39 cellular contexts compared by ENCODE assay signal in genomic region chr17:81188491-81188840, GRCh38. TPM values are rescaled to one million over a fixed set of nuclear protein-coding genes. Genes with fewer than 3 reads are reported as not detected.
"Had no signal": no experiment of that assay in that cellular context is flagged by ENCODE, and none has a peak within 500 bp of the region (broad histone marks: within the 10 kb centered on the region; RNA-seq: fewer than 3 reads in every experiment).

No MANE protein-coding gene starts in this region.

- H3K9me3 Mint-ChIP-seq: activated B cell treated with CpG ODN at 0.5 μM for 24 hours; activated CD4-positive, alpha-beta memory T cell treated with anti-CD3 and anti-CD28 coated beads for 36 hours; activated CD4-positive, alpha-beta T cell treated with anti-CD3 and anti-CD28 coated beads, Interleukin-2, amount 10 ng/mL, durations not matched to agents 24 days and 14 days; activated CD8-positive, alpha-beta T cell treated with anti-CD3 and anti-CD28 coated beads for 36 hours; activated naive CD4-positive, alpha-beta T cell treated with anti-CD3 and anti-CD28 coated beads for 36 hours; activated naive CD4-positive, alpha-beta T cell treated with anti-CD3 and anti-CD28 coated beads, Interleukin-2, amount 50 U/mL, for 72 hours; activated naive CD8-positive, alpha-beta T cell treated with anti-CD3 and anti-CD28 coated beads for 36 hours; activated T-cell treated with anti-CD3 and anti-CD28 coated beads, Interleukin-2, amount 50 U/mL, for 4 hours; activated T-cell treated with anti-CD3 and anti-CD28 coated beads, Interleukin-2, amount 50 U/mL, for 72 hours; activated T-helper 1 cell treated with anti-CD3 and anti-CD28 coated beads, Interleukin-12 subunit alpha, Interleukin-12 subunit beta, Interleukin-2, Interleukin-4 antibody, amounts not matched to agents 30 ng/mL and 10 ng/mL and 1 ng/mL, durations not matched to agents 14 hours and 24 hours and 36 hours; activated T-helper 17 cell treated with anti-CD3 and anti-CD28 coated beads, Interleukin-2, amount 50 U/mL, for 72 hours; central memory CD8-positive, alpha-beta T cell; T-helper 1 cell treated with Interleukin-12 subunit alpha and Interleukin-12 subunit beta and Interleukin-4 antibody, amounts not matched to agents 30 μg/mL and 1 μg/mL, for 36 hours; T-helper 2 cell treated with Interferon-gamma antibody and Interleukin-4, amounts not matched to agents 5 μg/mL and 100 μg/mL, for 36 hours had no signal

- DNase-seq: activated B cell treated with CpG ODN at 0.5 μM for 24 hours; activated CD4-positive, alpha-beta memory T cell treated with anti-CD3 and anti-CD28 coated beads for 36 hours; activated CD4-positive, alpha-beta T cell treated with anti-CD3 and anti-CD28 coated beads for 4 hours; activated CD4-positive, alpha-beta T cell treated with anti-CD3 and anti-CD28 coated beads, Interleukin-2, amount 10 ng/mL, durations not matched to agents 24 days and 14 days; activated CD4-positive, alpha-beta T cell treated with anti-CD3 and anti-CD28 coated beads, Interleukin-2, amount 50 U/mL, for 1 hour; activated CD4-positive, alpha-beta T cell treated with anti-CD3 and anti-CD28 coated beads, Interleukin-2, amount 50 U/mL, for 4 hours; activated CD4-positive, CD25-positive, alpha-beta regulatory T cell treated with anti-CD3 and anti-CD28 coated beads, Interleukin-2, amount 50 U/mL, for 72 hours; activated CD8-positive, alpha-beta memory T cell treated with anti-CD3 and anti-CD28 coated beads, Interleukin-2, amount 50 U/mL, for 4 hours; activated CD8-positive, alpha-beta T cell treated with anti-CD3 and anti-CD28 coated beads for 36 hours; activated effector memory CD4-positive, alpha-beta T cell treated with anti-CD3 and anti-CD28 coated beads, Interleukin-2, amount 50 U/mL, for 16 hours; activated gamma-delta T cell treated with Interleukin-2 at 50 U/mL for 16 hours; activated naive CD4-positive, alpha-beta T cell; activated naive CD4-positive, alpha-beta T cell treated with anti-CD3 and anti-CD28 coated beads for 36 hours; activated naive CD4-positive, alpha-beta T cell treated with anti-CD3 and anti-CD28 coated beads, Interleukin-2, amount 50 U/mL, for 16 hours; activated naive CD8-positive, alpha-beta T cell treated with anti-CD3 and anti-CD28 coated beads for 36 hours; activated T-cell treated with anti-CD3 and anti-CD28 coated beads for 4 hours; activated T-cell treated with anti-CD3 and anti-CD28 coated beads, Interleukin-2, amount 50 U/mL, for 1 hour; activated T-cell treated with anti-CD3 and anti-CD28 coated beads, Interleukin-2, amount 50 U/mL, for 4 hours; activated T-cell treated with anti-CD3 and anti-CD28 coated beads, Interleukin-2, amount 50 U/mL, for 72 hours; adrenal gland; amniotic stem cell; aorta; body of pancreas; brain microvascular endothelial cell; caudate nucleus; cerebellar nuclear complex; T-helper 1 cell; T-helper 2 cell; T-helper 9 cell had no signal

- H3K4me1 Mint-ChIP-seq: activated B cell treated with CpG ODN at 0.5 μM for 24 hours; activated CD4-positive, alpha-beta T cell treated with anti-CD3 and anti-CD28 coated beads, Interleukin-2, amount 10 ng/mL, durations not matched to agents 24 days and 14 days; activated naive CD8-positive, alpha-beta T cell treated with anti-CD3 and anti-CD28 coated beads for 36 hours; activated T-helper 17 cell treated with anti-CD3 and anti-CD28 coated beads, Interleukin-2, amount 50 U/mL, for 72 hours; central memory CD8-positive, alpha-beta T cell had no signal

- H3K4me3 ChIP-seq: adrenal gland, body of pancreas, breast epithelium had no signal

- ATAC-seq: activated CD8-positive, alpha-beta T cell treated with anti-CD3 and anti-CD28 coated beads for 36 hours; activated naive CD4-positive, alpha-beta T cell treated with anti-CD3 and anti-CD28 coated beads, Interleukin-2, amount 50 U/mL, for 72 hours; activated T-cell treated with anti-CD3 and anti-CD28 coated beads, Interleukin-2, amount 50 U/mL, for 4 hours; activated T-cell treated with anti-CD3 and anti-CD28 coated beads, Interleukin-2, amount 50 U/mL, for 72 hours; activated T-helper 17 cell treated with anti-CD3 and anti-CD28 coated beads, Interleukin-2, amount 50 U/mL, for 72 hours; body of pancreas had no signal

- H3K4me3 Mint-ChIP-seq: activated B cell treated with CpG ODN at 0.5 μM for 24 hours; activated CD4-positive, alpha-beta memory T cell treated with anti-CD3 and anti-CD28 coated beads for 36 hours; activated CD4-positive, alpha-beta T cell treated with anti-CD3 and anti-CD28 coated beads, Interleukin-2, amount 10 ng/mL, durations not matched to agents 24 days and 14 days; activated CD8-positive, alpha-beta T cell treated with anti-CD3 and anti-CD28 coated beads for 36 hours; activated naive CD4-positive, alpha-beta T cell treated with anti-CD3 and anti-CD28 coated beads for 36 hours; activated naive CD8-positive, alpha-beta T cell treated with anti-CD3 and anti-CD28 coated beads for 36 hours; activated T-cell treated with anti-CD3 and anti-CD28 coated beads, Interleukin-2, amount 50 U/mL, for 4 hours; activated T-cell treated with anti-CD3 and anti-CD28 coated beads, Interleukin-2, amount 50 U/mL, for 72 hours; activated T-helper 1 cell treated with anti-CD3 and anti-CD28 coated beads, Interleukin-12 subunit alpha, Interleukin-12 subunit beta, Interleukin-2, Interleukin-4 antibody, amounts not matched to agents 30 ng/mL and 10 ng/mL and 1 ng/mL, durations not matched to agents 14 hours and 24 hours and 36 hours; activated T-helper 17 cell treated with anti-CD3 and anti-CD28 coated beads, Interleukin-2, amount 50 U/mL, for 72 hours; central memory CD8-positive, alpha-beta T cell; T-helper 1 cell treated with Interleukin-12 subunit alpha and Interleukin-12 subunit beta and Interleukin-4 antibody, amounts not matched to agents 30 μg/mL and 1 μg/mL, for 36 hours; T-helper 2 cell treated with Interferon-gamma antibody and Interleukin-4, amounts not matched to agents 5 μg/mL and 100 μg/mL, for 36 hours had no signal

- H3K9me3 ChIP-seq: adrenal gland, body of pancreas had no signal

- H3K36me3 ChIP-seq: adrenal gland, brain microvascular endothelial cell, breast epithelium had no signal

- H3K4me1 ChIP-seq: adrenal gland, body of pancreas, breast epithelium had no signal

- H3K27ac Mint-ChIP-seq: activated B cell treated with CpG ODN at 0.5 μM for 24 hours; activated CD4-positive, alpha-beta memory T cell treated with anti-CD3 and anti-CD28 coated beads for 36 hours; activated CD4-positive, alpha-beta T cell treated with anti-CD3 and anti-CD28 coated beads, Interleukin-2, amount 10 ng/mL, durations not matched to agents 24 days and 14 days; activated CD8-positive, alpha-beta T cell treated with anti-CD3 and anti-CD28 coated beads for 36 hours; activated naive CD4-positive, alpha-beta T cell treated with anti-CD3 and anti-CD28 coated beads for 36 hours; activated naive CD8-positive, alpha-beta T cell treated with anti-CD3 and anti-CD28 coated beads for 36 hours; activated T-cell treated with anti-CD3 and anti-CD28 coated beads, Interleukin-2, amount 50 U/mL, for 72 hours; activated T-helper 1 cell treated with anti-CD3 and anti-CD28 coated beads, Interleukin-12 subunit alpha, Interleukin-12 subunit beta, Interleukin-2, Interleukin-4 antibody, amounts not matched to agents 30 ng/mL and 10 ng/mL and 1 ng/mL, durations not matched to agents 14 hours and 24 hours and 36 hours; activated T-helper 17 cell treated with anti-CD3 and anti-CD28 coated beads, Interleukin-2, amount 50 U/mL, for 72 hours; T-helper 1 cell treated with Interleukin-12 subunit alpha and Interleukin-12 subunit beta and Interleukin-4 antibody, amounts not matched to agents 30 μg/mL and 1 μg/mL, for 36 hours; T-helper 2 cell treated with Interferon-gamma antibody and Interleukin-4, amounts not matched to agents 5 μg/mL and 100 μg/mL, for 36 hours had no signal

- H3K27ac ChIP-seq: adrenal gland, body of pancreas, brain microvascular endothelial cell, breast epithelium, VCaP had no signal

- H3K27me3 Mint-ChIP-seq: activated CD4-positive, alpha-beta memory T cell treated with anti-CD3 and anti-CD28 coated beads for 36 hours; activated CD4-positive, alpha-beta T cell treated with anti-CD3 and anti-CD28 coated beads, Interleukin-2, amount 10 ng/mL, durations not matched to agents 24 days and 14 days; activated CD8-positive, alpha-beta T cell treated with anti-CD3 and anti-CD28 coated beads for 36 hours; activated naive CD8-positive, alpha-beta T cell treated with anti-CD3 and anti-CD28 coated beads for 36 hours; central memory CD8-positive, alpha-beta T cell had no signal

- H3K27me3 ChIP-seq: adrenal gland, body of pancreas, brain microvascular endothelial cell had no signal

- H3K36me3 Mint-ChIP-seq: activated naive CD4-positive, alpha-beta T cell treated with anti-CD3 and anti-CD28 coated beads, Interleukin-2, amount 50 U/mL, for 72 hours; activated naive CD8-positive, alpha-beta T cell treated with anti-CD3 and anti-CD28 coated beads for 36 hours had no signal

RNA-seq across cellular contexts. Expression of gene PVALEF, which starts 23.2 kb away (rescaled TPM):
- total RNA-seq: activated B cell treated with CpG ODN at 0.5 μM for 24 hours; activated CD4-positive, alpha-beta memory T cell treated with anti-CD3 and anti-CD28 coated beads for 36 hours; activated CD4-positive, alpha-beta T cell treated with anti-CD3 and anti-CD28 coated beads, Interleukin-2, amount 10 ng/mL, durations not matched to agents 24 days and 14 days; activated CD8-positive, alpha-beta memory T cell treated with anti-CD3 and anti-CD28 coated beads for 36 hours; activated CD8-positive, alpha-beta T cell treated with anti-CD3 and anti-CD28 coated beads for 36 hours; activated naive CD4-positive, alpha-beta T cell treated with anti-CD3 and anti-CD28 coated beads for 36 hours; activated naive CD4-positive, alpha-beta T cell treated with anti-CD3 and anti-CD28 coated beads, Interleukin-2, amount 50 U/mL, for 72 hours; activated naive CD8-positive, alpha-beta T cell treated with anti-CD3 and anti-CD28 coated beads for 36 hours; activated T-cell treated with anti-CD3 and anti-CD28 coated beads, Interleukin-2, amount 50 U/mL, for 4 hours; activated T-cell treated with anti-CD3 and anti-CD28 coated beads, Interleukin-2, amount 50 U/mL, for 72 hours; activated T-helper 1 cell treated with anti-CD3 and anti-CD28 coated beads, Interleukin-12 subunit alpha, Interleukin-12 subunit beta, Interleukin-2, Interleukin-4 antibody, amounts not matched to agents 30 ng/mL and 10 ng/mL and 1 ng/mL, durations not matched to agents 14 hours and 24 hours and 36 hours; activated T-helper 17 cell treated with anti-CD3 and anti-CD28 coated beads, Interleukin-2, amount 50 U/mL, for 72 hours; adrenal gland; aorta; astrocyte; body of pancreas; breast epithelium had no signal
- polyA plus RNA-seq: adrenal gland, aorta had no signal
